8 cellular contexts compared by ENCODE assay signal in genomic region chrX:70289793-70290770, GRCh38. TPM values are rescaled to one million over a fixed set of nuclear protein-coding genes. Genes with fewer than 3 reads are reported as not detected.
DNase-seq lines count a peak whose midpoint lies in the region; ATAC-seq and TF ChIP-seq lines count a peak whose summit lies in the region.

A gene with protein sequence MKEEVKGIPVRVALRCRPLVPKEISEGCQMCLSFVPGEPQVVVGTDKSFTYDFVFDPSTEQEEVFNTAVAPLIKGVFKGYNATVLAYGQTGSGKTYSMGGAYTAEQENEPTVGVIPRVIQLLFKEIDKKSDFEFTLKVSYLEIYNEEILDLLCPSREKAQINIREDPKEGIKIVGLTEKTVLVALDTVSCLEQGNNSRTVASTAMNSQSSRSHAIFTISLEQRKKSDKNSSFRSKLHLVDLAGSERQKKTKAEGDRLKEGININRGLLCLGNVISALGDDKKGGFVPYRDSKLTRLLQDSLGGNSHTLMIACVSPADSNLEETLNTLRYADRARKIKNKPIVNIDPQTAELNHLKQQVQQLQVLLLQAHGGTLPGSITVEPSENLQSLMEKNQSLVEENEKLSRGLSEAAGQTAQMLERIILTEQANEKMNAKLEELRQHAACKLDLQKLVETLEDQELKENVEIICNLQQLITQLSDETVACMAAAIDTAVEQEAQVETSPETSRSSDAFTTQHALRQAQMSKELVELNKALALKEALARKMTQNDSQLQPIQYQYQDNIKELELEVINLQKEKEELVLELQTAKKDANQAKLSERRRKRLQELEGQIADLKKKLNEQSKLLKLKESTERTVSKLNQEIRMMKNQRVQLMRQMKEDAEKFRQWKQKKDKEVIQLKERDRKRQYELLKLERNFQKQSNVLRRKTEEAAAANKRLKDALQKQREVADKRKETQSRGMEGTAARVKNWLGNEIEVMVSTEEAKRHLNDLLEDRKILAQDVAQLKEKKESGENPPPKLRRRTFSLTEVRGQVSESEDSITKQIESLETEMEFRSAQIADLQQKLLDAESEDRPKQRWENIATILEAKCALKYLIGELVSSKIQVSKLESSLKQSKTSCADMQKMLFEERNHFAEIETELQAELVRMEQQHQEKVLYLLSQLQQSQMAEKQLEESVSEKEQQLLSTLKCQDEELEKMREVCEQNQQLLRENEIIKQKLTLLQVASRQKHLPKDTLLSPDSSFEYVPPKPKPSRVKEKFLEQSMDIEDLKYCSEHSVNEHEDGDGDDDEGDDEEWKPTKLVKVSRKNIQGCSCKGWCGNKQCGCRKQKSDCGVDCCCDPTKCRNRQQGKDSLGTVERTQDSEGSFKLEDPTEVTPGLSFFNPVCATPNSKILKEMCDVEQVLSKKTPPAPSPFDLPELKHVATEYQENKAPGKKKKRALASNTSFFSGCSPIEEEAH (plus strand): TSS chrX:70290104. CDS start chrX:70290459, 355 bp downstream.
A gene with protein sequence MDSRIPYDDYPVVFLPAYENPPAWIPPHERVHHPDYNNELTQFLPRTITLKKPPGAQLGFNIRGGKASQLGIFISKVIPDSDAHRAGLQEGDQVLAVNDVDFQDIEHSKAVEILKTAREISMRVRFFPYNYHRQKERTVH (minus strand): TSS chrX:70289927. CDS start chrX:70289341, 586 bp downstream.

- H2BK120ac ChIP-seq in trophoblast cell (ENCODE audit: insufficient read depth, low read length, poor library complexity) = peak within 1 kb of the TSS; percentile 72

- DNase-seq in GM10248 (ENCODE audit: extremely low spot score) = peak; percentile 92
- DNase-seq in HFF-Myc (ENCODE audit: extremely low read depth, low read depth) = peak; percentile 40
- peak; percentile 79 for DNase-seq in MV-4-11 (lab: John Stamatoyannopoulos, UW)
- DNase-seq in activated naive CD8-positive, alpha-beta T cell treated with anti-CD3 and anti-CD28 coated beads, Interleukin-2, amount 10 ng/mL, durations not matched to agents 7 days and 5 days = peak; percentile 83
- peak; percentile 83 to 86 for DNase-seq in cardiac muscle cell (ENCODE audit: low read depth in 1 of 2, low spot score in 1 of 2)
- peak; percentile 77 to 82 for DNase-seq in trophoblast cell
- DNase-seq in transverse colon = peak; percentile 86

- POLR2A ChIA-PET in GM10248 (lab: Yijun Ruan, JAX) = no interaction called here
- POLR2A ChIA-PET in activated naive CD8-positive, alpha-beta T cell treated with anti-CD3 and anti-CD28 coated beads, Interleukin-2, amount 10 ng/mL, durations not matched to agents 7 days and 5 days (lab: Charles Lee) = interaction anchor here (0.6 to 2.0 kb wide), 6 partner anchors 10 to 1987 kb away, joined by 3 to 10 read pairs (median 4); partner anchors contain the start of genes IGBP1 and RPS4X

- H3K27ac Mint-ChIP-seq in activated naive CD8-positive, alpha-beta T cell treated with anti-CD3 and anti-CD28 coated beads, Interleukin-2, amount 10 ng/mL, durations not matched to agents 7 days and 5 days = peak within 1 kb of the TSS; percentile 89

- no peaks in the 10 kb centered on the region for H3K9me3 ChIP-seq in SU-DHL-6 (ENCODE audit: insufficient read depth, low read length)
- no peaks in the 10 kb centered on the region for H3K9me3 ChIP-seq in cardiac muscle cell (ENCODE audit: low read depth)
- no peaks in the 10 kb centered on the region for H3K9me3 ChIP-seq in trophoblast cell (ENCODE audit: insufficient read depth, low read depth, low read length)
- no peaks in the 10 kb centered on the region for H3K9me3 ChIP-seq in transverse colon

- no peak within 1 kb of the TSS for H3K23ac ChIP-seq in trophoblast cell (ENCODE audit: low read length)

- H2AFZ ChIP-seq in SU-DHL-6 (ENCODE audit: low read depth, low read length, severe bottlenecking) = peak within 1 kb of the TSS; percentile 41
- H2AFZ ChIP-seq in trophoblast cell (ENCODE audit: insufficient read depth, low read length, poor library complexity) = peak within 1 kb of the TSS; percentile 90

- intact Hi-C loops in transverse colon (cut with DNase I; ENCODE audit: low total_unique reads) = no loop called here

- peak within 1 kb of the TSS; percentile 46 for H3K4ac ChIP-seq in trophoblast cell (ENCODE audit: low read depth, low read length)

- H3K27ac ChIP-seq in SU-DHL-6 (ENCODE audit: low read depth, low read length) = peak within 1 kb of the TSS; percentile 77
- H3K27ac ChIP-seq in cardiac muscle cell = peak within 1 kb of the TSS; percentile 50
- peak within 1 kb of the TSS; percentile 33 for H3K27ac ChIP-seq in trophoblast cell (ENCODE audit: low read depth, low read length)
- H3K27ac ChIP-seq in transverse colon = peak within 1 kb of the TSS; percentile 47 to 85 (median 77)

- H4K12ac ChIP-seq in trophoblast cell (ENCODE audit: low read depth, low read length) = peak within 1 kb of the TSS; percentile 43

- no peaks in the 10 kb centered on the region for H3K27me3 Mint-ChIP-seq in activated naive CD8-positive, alpha-beta T cell treated with anti-CD3 and anti-CD28 coated beads, Interleukin-2, amount 10 ng/mL, durations not matched to agents 7 days and 5 days

- WGBS in trophoblast cell (ENCODE audit: extremely low coverage, insufficient coverage, insufficient read length) = no CpG with 5 or more reads among the region's 62 CpGs
- WGBS in transverse colon (ENCODE audit: low coverage in 1 of 2), 2 donors = 46% methylated on average over 60 of the region's 62 CpGs; no CpG with 5 or more reads in 1 of the 2 donors

- no peak within 1 kb of the TSS for H2BK12ac ChIP-seq in trophoblast cell (ENCODE audit: low read length)

- H3K18ac ChIP-seq in trophoblast cell (ENCODE audit: low read length) = peak within 1 kb of the TSS; percentile 75

- peaks cover 5% of the 10 kb centered on the region for H3K79me1 ChIP-seq in trophoblast cell (ENCODE audit: low read length)

- TF ChIP-seq EP300 in transverse colon (IDR thresholded peaks at IDR 0.05; ENCODE audit: low read depth) = no peak

- peak within 1 kb of the TSS; percentile 77 for H4K91ac ChIP-seq in trophoblast cell (ENCODE audit: low read depth, low read length)

- H3F3A ChIP-seq in SU-DHL-6 (ENCODE audit: insufficient read depth) = no peaks in the 10 kb centered on the region

- peak within 1 kb of the TSS; percentile 63 for H2BK5ac ChIP-seq in trophoblast cell (ENCODE audit: low read depth, low read length, poor library complexity)

- H3K36me3 ChIP-seq in SU-DHL-6 (ENCODE audit: low read length) (0 out of 2 replicates have a peak, but pooled peaks cover 2% of the 10 kb centered on the region), cardiac muscle cell (no peaks in the 10 kb centered on the region), trophoblast cell (ENCODE audit: control insufficient read depth in 1 of 2, insufficient read depth in 2 of 2, low read length in 2 of 2) (peaks cover 6 to 9% of the 10 kb centered on the region in 2 experiments), transverse colon (no peaks in the 10 kb centered on the region)

- H3K4me2 ChIP-seq in SU-DHL-6 (ENCODE audit: low read depth, low read length, poor library complexity, severe bottlenecking) = peak within 1 kb of the TSS; percentile 89
- peak within 1 kb of the TSS; percentile 78 for H3K4me2 ChIP-seq in trophoblast cell (ENCODE audit: low read length)

- H2AK5ac ChIP-seq in trophoblast cell (ENCODE audit: low read length) = no peak within 1 kb of the TSS

- TF ChIP-seq CTCF in GM10248 (IDR thresholded peaks at IDR 0.05; ENCODE audit: control extremely low read depth, extremely low read depth, low read depth, missing control alignments) (no peak), HFF-Myc (IDR thresholded peaks at IDR 0.05; ENCODE audit: low read depth, low read length, missing control alignments) (no peak), SU-DHL-6 (IDR thresholded peaks at IDR 0.05; ENCODE audit: insufficient read depth, low read length, poor library complexity, severe bottlenecking) (no peak), cardiac muscle cell (IDR thresholded peaks at IDR 0.05; ENCODE audit: low read depth, low read length) (no peak), transverse colon (IDR thresholded peaks at IDR 0.05) (no peak)

- H3K14ac ChIP-seq in trophoblast cell (ENCODE audit: low read length) = peak within 1 kb of the TSS; percentile 73

- peaks cover 17% of the 10 kb centered on the region for H3K4me1 Mint-ChIP-seq in activated naive CD8-positive, alpha-beta T cell treated with anti-CD3 and anti-CD28 coated beads, Interleukin-2, amount 10 ng/mL, durations not matched to agents 7 days and 5 days

- CTCF ChIA-PET in GM10248 (lab: Yijun Ruan, JAX) = interaction anchor here (1.4 kb wide), 1 partner anchor 11 kb away, joined by 3 read pairs; no protein-coding TSS in a partner anchor

- peak; percentile 98 for ATAC-seq in activated naive CD8-positive, alpha-beta T cell treated with anti-CD3 and anti-CD28 coated beads, Interleukin-2, amount 10 ng/mL, durations not matched to agents 7 days and 5 days (ENCODE audit: low read depth)

- no peaks in the 10 kb centered on the region for H3K9me3 Mint-ChIP-seq in activated naive CD8-positive, alpha-beta T cell treated with anti-CD3 and anti-CD28 coated beads, Interleukin-2, amount 10 ng/mL, durations not matched to agents 7 days and 5 days

- H4K20me1 ChIP-seq in SU-DHL-6 (ENCODE audit: low read depth, low read length) = no peaks in the 10 kb centered on the region

- H3K79me2 ChIP-seq in SU-DHL-6 (ENCODE audit: insufficient read depth, low read length) = peaks cover 47% of the 10 kb centered on the region
- no peaks in the 10 kb centered on the region for H3K79me2 ChIP-seq in trophoblast cell (ENCODE audit: control insufficient read depth, insufficient read depth, low read length, poor library complexity)

- H3K9ac ChIP-seq in SU-DHL-6 (ENCODE audit: low read length) (peak within 1 kb of the TSS; percentile 89), trophoblast cell (ENCODE audit: low read length) (peak within 1 kb of the TSS; percentile 86)

- TF ChIP-seq POLR2A in transverse colon (IDR thresholded peaks at IDR 0.05) = peak; percentile 41

- H3K27me3 ChIP-seq in SU-DHL-6 (ENCODE audit: low read length) (no peaks in the 10 kb centered on the region), cardiac muscle cell (no peaks in the 10 kb centered on the region), trophoblast cell (ENCODE audit: insufficient read depth, low read length) (no peaks in the 10 kb centered on the region), transverse colon (no peaks in the 10 kb centered on the region)

- in situ Hi-C loops in transverse colon (cut with MboI; ENCODE audit: low pct_ligation_motif_present in 1 of 4, low pct_unique_long_range_greater_than_20kb in 1 of 4, low sequenced_read_pairs in 3 of 4) = loop anchor here in 1 of 4 donors (25.0 kb wide), 1 partner anchor 103 kb away; the partner anchor contains the start of gene DGAT2L6

- H3K4me1 ChIP-seq in cardiac muscle cell (ENCODE audit: low read depth) = no peaks in the 10 kb centered on the region
- H3K4me1 ChIP-seq in trophoblast cell (ENCODE audit: control insufficient read depth in 1 of 2, insufficient read depth in 2 of 2, low read length in 2 of 2) = peaks cover 3% of the 10 kb centered on the region in 2 experiments
- peaks cover 0 to 13% (median 0%) of the 10 kb centered on the region in 4 donors for H3K4me1 ChIP-seq in transverse colon

- peak within 1 kb of the TSS; percentile 93 for H3K4me3 Mint-ChIP-seq in activated naive CD8-positive, alpha-beta T cell treated with anti-CD3 and anti-CD28 coated beads, Interleukin-2, amount 10 ng/mL, durations not matched to agents 7 days and 5 days

- no peaks in the 10 kb centered on the region for H3K9me2 ChIP-seq in SU-DHL-6 (replicated peaks; ENCODE audit: insufficient read depth, low read length)

- peak within 1 kb of the TSS; percentile 92 for H4K8ac ChIP-seq in trophoblast cell (ENCODE audit: low read depth, low read length)

- H3K4me3 ChIP-seq in HFF-Myc (replicated peaks; ENCODE audit: low read depth, low read length) (peak within 1 kb of the TSS; percentile 64), SU-DHL-6 (ENCODE audit: insufficient read depth, low read length, poor library complexity, severe bottlenecking) (peak within 1 kb of the TSS; percentile 89), cardiac muscle cell (peak within 1 kb of the TSS; percentile 49), trophoblast cell (ENCODE audit: low read depth, low read length) (peak within 1 kb of the TSS; percentile 96), transverse colon (peak within 1 kb of the TSS; percentile 14 to 67 (median 49))

- H3K36me3 Mint-ChIP-seq in activated naive CD8-positive, alpha-beta T cell treated with anti-CD3 and anti-CD28 coated beads, Interleukin-2, amount 10 ng/mL, durations not matched to agents 7 days and 5 days = peaks cover 15% of the 10 kb centered on the region

RNA-seq across cellular contexts. Expression of the first gene that starts in this region (rescaled TPM):
- 10 to 100 TPM; 27.9 to 28.8 TPM for total RNA-seq in activated naive CD8-positive, alpha-beta T cell treated with anti-CD3 and anti-CD28 coated beads, Interleukin-2, amount 10 ng/mL, durations not matched to agents 7 days and 5 days
- total RNA-seq in cardiac muscle cell = 3.5 and 25.1 TPM in 2 replicates
- 4.7 and 22.7 TPM in 2 replicates for polyA plus RNA-seq in cardiac muscle cell
- polyA plus RNA-seq in trophoblast cell (2013) = 14.9 and 16.2 TPM in 2 replicates
- total RNA-seq in transverse colon = 1 to 10 TPM in 3 of 4 donors, not detected in 1; 1.3 to 4.4 (median 1.4) TPM

RNA-seq across cellular contexts. Expression of the second gene that starts in this region (rescaled TPM):
- 10 to 100 TPM; 27.0 to 31.2 TPM for total RNA-seq in activated naive CD8-positive, alpha-beta T cell treated with anti-CD3 and anti-CD28 coated beads, Interleukin-2, amount 10 ng/mL, durations not matched to agents 7 days and 5 days
- total RNA-seq in cardiac muscle cell = 26.3 and 34.9 TPM in 2 replicates
- 62.9 and 75.8 TPM in 2 replicates for polyA plus RNA-seq in cardiac muscle cell
- 54.5 and 58.7 TPM in 2 replicates for polyA plus RNA-seq in trophoblast cell (2013)
- total RNA-seq in transverse colon = 10 to 100 TPM in 3 of 4 donors, 1 to 10 TPM in 1; 7.8 to 45.5 (median 23.1) TPM

Comparison
In these comparisons a context has a peak if more than half of its experiments do, and no peak if none do; other contexts are left out.
1. Peak in every context shown above with its lines: DNase-seq, ATAC-seq, H3K4me3 ChIP-seq and H3K27ac ChIP-seq.
2. DNase-seq: peak in every context shown above with its lines; median percentile 92 in GM10248; 86 in transverse colon; 84 in cardiac muscle cell; 83 in activated naive CD8-positive, alpha-beta T cell treated with anti-CD3 and anti-CD28 coated beads, Interleukin-2, amount 10 ng/mL, durations not matched to agents 7 days and 5 days; 80 in trophoblast cell; 79 in MV-4-11; 40 in HFF-Myc.